ENCODE assay signal across 8 cellular contexts in genomic region chr22:20019661-20020532, GRCh38. TPM values are rescaled to one million over a fixed set of nuclear protein-coding genes. Genes with fewer than 3 reads are reported as not detected.
DNase-seq lines count a peak whose midpoint lies in the region; TF ChIP-seq lines count a peak whose summit lies in the region.

No MANE protein-coding gene starts in this region.

- H3K36me3 Mint-ChIP-seq in nephron progenitor cell (ENCODE audit: low read depth) = no peaks in the 10 kb centered on the region

- H3K4me1 ChIP-seq in Karpas-422 (ENCODE audit: low read length) = peaks cover 42% of the 10 kb centered on the region

- H3K9me2 ChIP-seq in Karpas-422 (replicated peaks; ENCODE audit: insufficient read depth, low read length) = no peaks in the 10 kb centered on the region

- POLR2A ChIA-PET in AG04449 (lab: Yijun Ruan, JAX) = no interaction called here

- H3K9me3 ChIP-seq in Karpas-422 (ENCODE audit: low read length) = no peaks in the 10 kb centered on the region

- peak overlapping the region; percentile 64 for H3K4me3 ChIP-seq in AG04449 (ENCODE audit: low read depth, low read length)
- H3K4me3 ChIP-seq in Karpas-422 (ENCODE audit: low read length) = peak overlapping the region; percentile 94
- H3K4me3 ChIP-seq in dorsolateral prefrontal cortex = peak overlapping the region in 57 of 59 donors; percentile 30 to 100 (median 95)

- H3K27ac ChIP-seq in Karpas-422 (ENCODE audit: low read length) = no peak overlapping the region
- H3K27ac ChIP-seq in dorsolateral prefrontal cortex = peak overlapping the region in 45 of 59 donors; percentile 44 to 95 (median 85)

- peak overlapping the region; percentile 94 for H3K9ac ChIP-seq in Karpas-422 (ENCODE audit: low read length)

- no peaks in the 10 kb centered on the region for H3K9me3 Mint-ChIP-seq in nephron progenitor cell

- no peak for DNase-seq in AG04449 (ENCODE audit: low read depth, low spot score)
- DNase-seq in Karpas-422 = no peak
- DNase-seq in dorsolateral prefrontal cortex = no peak
- DNase-seq in nephron progenitor cell = no peak
- DNase-seq in GM20000 (ENCODE audit: low spot score) = no peak
- no peak for DNase-seq in amygdala (lab: John Stamatoyannopoulos, UW)
- no peak for DNase-seq in stimulated activated CD4-positive, alpha-beta T cell treated with anti-CD3 and anti-CD28 coated beads, Interleukin-15, amount 100 ng/mL, for 24 hours
- DNase-seq in activated CD4-positive, alpha-beta T cell treated with anti-CD3 and anti-CD28 coated beads for 48 hours = no peak

- no peaks in the 10 kb centered on the region for H3K36me3 ChIP-seq in Karpas-422 (ENCODE audit: insufficient read depth, low read length)

- no peaks in the 10 kb centered on the region for H3K27me3 ChIP-seq in Karpas-422 (ENCODE audit: low read length)
- no peaks in the 10 kb centered on the region for H3K27me3 ChIP-seq in dorsolateral prefrontal cortex

- peaks cover 43% of the 10 kb centered on the region for H3K79me2 ChIP-seq in Karpas-422 (ENCODE audit: low read length)

- peak overlapping the region; percentile 82 for H3K4me3 Mint-ChIP-seq in nephron progenitor cell

- H3K4me1 Mint-ChIP-seq in nephron progenitor cell = peaks cover 14% of the 10 kb centered on the region

- peaks cover 55% of the 10 kb centered on the region for H3K27me3 Mint-ChIP-seq in nephron progenitor cell (ENCODE audit: low read depth, poor library complexity)

- 0 out of 2 replicates have a peak, but pooled peaks cover 3% of the 10 kb centered on the region for H4K20me1 ChIP-seq in Karpas-422 (ENCODE audit: insufficient read depth, low read depth, low read length)

- no peak for TF ChIP-seq CTCF in AG04449 (IDR thresholded peaks at IDR 0.05; ENCODE audit: insufficient read depth, low read length, missing control alignments)
- no peak for TF ChIP-seq CTCF in dorsolateral prefrontal cortex (IDR thresholded peaks at IDR 0.05 in 54 of 56, conservative IDR thresholded peaks at IDR 0.05 in 2 of 56; ENCODE audit: low read depth in 1 of 56, partially characterized antibody in 56 of 56)
- no peak for TF ChIP-seq CTCF in nephron progenitor cell (IDR thresholded peaks at IDR 0.05)
- no peak for TF ChIP-seq CTCF in GM20000 (IDR thresholded peaks at IDR 0.05; ENCODE audit: extremely low read depth, missing control alignments)

- intact Hi-C loops in dorsolateral prefrontal cortex (cut with DNase I) = loop anchor here in 1 of 2 donors (5.0 to 10.0 kb wide), 2 partner anchors 62 to 165 kb away; partner anchors contain the start of genes DGCR8, GNB1L and RTL10

- CTCF ChIA-PET in AG04449 (lab: Yijun Ruan, JAX) = interaction anchor here (1.2 to 1.5 kb wide), 2 partner anchors 14 to 29 kb away, joined by 3 read pairs; no protein-coding TSS in a partner anchor

- H2AFZ ChIP-seq in Karpas-422 (ENCODE audit: low read length) = no peak overlapping the region

- no peak overlapping the region for H3K27ac Mint-ChIP-seq in nephron progenitor cell

- H3K4me2 ChIP-seq in Karpas-422 (ENCODE audit: low read depth, low read length, poor library complexity, severe bottlenecking) = peak overlapping the region; percentile 82

RNA-seq across cellular contexts. Expression of gene TANGO2, which starts 1.0 kb away (rescaled TPM):
- 36.8 and 39.0 TPM in 2 replicates for total RNA-seq in Karpas-422 (2014; rRNA removed; shearing (Covaris generic); ENCODE audit: low replicate concordance)
- total RNA-seq in dorsolateral prefrontal cortex = 10 to 100 TPM; 45.5 to 81.1 (median 59.7) TPM

RNA-seq across cellular contexts. Expression of gene ARVCF, which starts 3.3 kb away (rescaled TPM):
- total RNA-seq in Karpas-422 (2014; rRNA removed; shearing (Covaris generic); ENCODE audit: low replicate concordance) = 4.3 and 13.7 TPM in 2 replicates
- 10 to 100 TPM; 14.8 to 57.2 (median 32.4) TPM for total RNA-seq in dorsolateral prefrontal cortex
